22 cellular contexts compared by ENCODE assay signal in the genomic region with DNA sequence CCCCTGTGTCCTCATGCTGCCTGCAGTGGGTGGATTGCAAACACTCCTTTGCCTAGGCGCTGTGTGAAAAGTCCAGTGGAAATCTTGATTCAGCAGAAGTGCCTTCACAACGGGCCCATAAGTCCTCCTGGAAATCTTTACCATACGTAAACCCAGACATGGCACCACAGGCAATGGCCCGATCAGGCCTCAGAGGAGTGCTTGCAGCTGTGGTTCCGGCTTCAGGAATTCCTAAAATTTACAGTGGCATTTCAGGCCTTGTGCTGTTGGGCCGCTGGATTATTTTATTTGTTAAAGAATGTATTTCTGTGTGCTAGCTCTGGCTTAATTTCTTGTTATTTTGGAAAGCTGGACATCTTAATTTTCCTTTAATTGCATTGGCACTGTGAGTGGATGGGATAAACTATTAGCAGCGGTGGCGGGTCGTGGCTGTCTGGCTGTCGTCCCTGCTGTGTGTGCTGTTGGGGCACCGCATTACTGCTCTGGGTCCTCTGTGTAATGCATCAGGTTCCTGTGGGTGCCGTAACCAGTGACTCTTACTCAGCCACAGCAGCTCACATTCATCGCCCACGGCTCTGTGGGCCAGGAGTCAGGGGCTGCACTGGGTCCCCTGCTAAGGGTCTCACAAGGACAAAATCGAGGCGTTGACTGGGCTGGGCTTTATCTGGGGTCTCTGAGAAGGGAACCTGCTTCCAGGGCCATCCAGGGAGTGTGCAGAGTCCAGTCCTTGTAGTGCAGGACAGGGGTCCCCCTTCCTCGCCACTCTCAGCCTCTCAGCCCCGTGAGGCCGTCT.
A peak's percentile ranks its signal among the peaks of the same experiment; 100 is the strongest.
DNase-seq lines count a peak whose midpoint lies in the region; ATAC-seq, FAIRE-seq and TF ChIP-seq lines count a peak whose summit lies in the region.
"Had no signal": no experiment of that assay in that cellular context is flagged by ENCODE, and none has a peak within 500 bp of the region (broad histone marks: within the 10 kb centered on the region; RNA-seq: fewer than 3 reads in every experiment).

No MANE protein-coding gene starts in this region.

- H4K20me1 ChIP-seq in H1 (replicated peaks in 1 of 2; ENCODE audit: control insufficient read depth in 1 of 2, insufficient read depth in 2 of 2, low read length in 2 of 2) = peaks cover 2 to 10% of the 10 kb centered on the region in 2 experiments

- H3K27me3 ChIP-seq in H1 (replicated peaks in 1 of 4; ENCODE audit: control insufficient read depth in 3 of 4, extremely low read depth in 1 of 4, insufficient read depth in 3 of 4, low read length in 3 of 4) = peaks cover 0 to 15% (median 8%) of the 10 kb centered on the region in 4 experiments; a peak in 3 of 7 replicates

- peak; percentile 31 for DNase-seq in activated effector memory CD4-positive, alpha-beta T cell treated with anti-CD3 and anti-CD28 coated beads, Interleukin-2, amount 50 U/mL, for 16 hours
- DNase-seq in activated effector memory CD4-positive, alpha-beta T cell treated with Interleukin-2 at 50 U/mL for 16 hours = no peak
- no peak for DNase-seq in H1 (ENCODE audit: low read depth in 1 of 2, low spot score in 2 of 2)
- peak; percentile 46 for DNase-seq in osteocyte (ENCODE audit: extremely low spot score, unreplicated experiment)
- DNase-seq in ureter (ENCODE audit: low spot score) = peak; percentile 35
- no peak for DNase-seq in SW 1271 (lab: John Stamatoyannopoulos, UW)
- no peak for DNase-seq in stimulated activated CD4-positive, alpha-beta T cell treated with anti-CD3 and anti-CD28 coated beads, Interleukin-4, amount 100 ng/mL, for 24 hours
- DNase-seq: AML-193, NCI-H1092 treated with DMSO at 0.1 percent for 48 hours, NCI-H146, NCI-H2029, NCI-H226, NCI-H510A treated with DMSO at 0.1 percent for 48 hours, NCI-H748 treated with DMSO at 0.1 percent for 48 hours, PC-9, RPMI8226, SHP77 had no signal

- no peak for TF ChIP-seq EP300 in H1 (IDR thresholded peaks at IDR 0.05; ENCODE audit: borderline replicate concordance in 1 of 2, low read depth in 2 of 2, low read length in 2 of 2)

- CTCF ChIA-PET in H1 (lab: Charles Lee; ENCODE audit: partially characterized antibody) = interaction anchor here (1.2 kb wide), 1 partner anchor 8 kb away, joined by 6 read pairs; no protein-coding TSS in a partner anchor

- no peak overlapping the region for H3K18ac ChIP-seq in H1 (ENCODE audit: extremely low read depth, low read length)

- POLR2A ChIA-PET in H1 (lab: Charles Lee; ENCODE audit: partially characterized antibody) = no interaction called here

- H3K27me3 Mint-ChIP-seq in osteocyte (ENCODE audit: unreplicated experiment) = no peaks in the 10 kb centered on the region

- H3K23me2 ChIP-seq in H1 (ENCODE audit: low read depth, low read length) = peaks cover 5% of the 10 kb centered on the region; the same call in 1 of the 2 replicates

- no peak for TF ChIP-seq POLR2A in H1 (IDR thresholded peaks at IDR 0.05; ENCODE audit: control extremely low read depth in 1 of 2, low read depth in 2 of 2, low read length in 2 of 2)

- H3K14ac ChIP-seq in H1 (ENCODE audit: insufficient read length) = no peak overlapping the region

- no peak overlapping the region for H2AK5ac ChIP-seq in H1 (ENCODE audit: low read depth, low read length)

- H2BK120ac ChIP-seq in H1 (replicated peaks; ENCODE audit: low read depth, low read length) = no peak overlapping the region

- H3K56ac ChIP-seq in H1 (replicated peaks; ENCODE audit: insufficient read length, low read depth, low read length) = no peak overlapping the region

- no peak overlapping the region for H3K4me3 Mint-ChIP-seq in osteocyte (ENCODE audit: unreplicated experiment)
- H3K4me3 Mint-ChIP-seq: CD14-positive monocyte had no signal

- no peak overlapping the region for H3K4me2 ChIP-seq in H1 (ENCODE audit: insufficient read depth in 1 of 2, low read depth in 2 of 2, low read length in 2 of 2)
- H3K4me2 ChIP-seq: PC-9 had no signal

- TF ChIP-seq RAD21 in H1 (IDR thresholded peaks at IDR 0.05 in 1 of 2, conservative IDR thresholded peaks at IDR 0.05 in 1 of 2; ENCODE audit: low read depth in 2 of 2, low read length in 2 of 2) = no peak

- no peak overlapping the region for H3K23ac ChIP-seq in H1 (ENCODE audit: insufficient read length)

- no peak for ATAC-seq in GM21619 (IDR thresholded peaks at IDR 0.05; ENCODE audit: unreplicated experiment)

- no peak overlapping the region for H4K91ac ChIP-seq in H1 (replicated peaks; ENCODE audit: insufficient read length, low read length)

- H2BK15ac ChIP-seq in H1 (ENCODE audit: low read length) = no peak overlapping the region

- H3K4me1 Mint-ChIP-seq in osteocyte (ENCODE audit: unreplicated experiment) = no peaks in the 10 kb centered on the region

- no peaks in the 10 kb centered on the region for H3K79me1 ChIP-seq in H1 (ENCODE audit: low read depth, low read length)

- no peaks in the 10 kb centered on the region for H3K36me3 Mint-ChIP-seq in osteocyte (ENCODE audit: unreplicated experiment)
- H3K36me3 Mint-ChIP-seq: CD14-positive monocyte had no signal

- H3K4me1 ChIP-seq in H1 (replicated peaks in 1 of 4; ENCODE audit: control insufficient read depth in 3 of 4, insufficient read depth in 4 of 4, low read length in 3 of 4) = peaks cover 0 to 18% (median 8%) of the 10 kb centered on the region in 4 experiments; a peak in 4 of 7 replicates

- no peak overlapping the region for H2AFZ ChIP-seq in H1 (ENCODE audit: low read length)
- H2AFZ ChIP-seq: PC-9 had no signal

- H3K36me3 ChIP-seq in H1 (ENCODE audit: control insufficient read depth in 2 of 4, insufficient read depth in 4 of 4, low read length in 3 of 4) = no peaks in the 10 kb centered on the region

- no peak overlapping the region for H2BK5ac ChIP-seq in H1 (ENCODE audit: low read depth, low read length)

- H3K4ac ChIP-seq in H1 (replicated peaks; ENCODE audit: insufficient read length, low read depth, low read length) = peak overlapping the region; percentile 14

- no peak for FAIRE-seq in H1 (lab: Jason Lieb, UNC)
- FAIRE-seq: G401.6, GM19239, H54 had no signal

- H3K27ac ChIP-seq in H1 (ENCODE audit: low read depth, low read length) = no peak overlapping the region
- H3K27ac ChIP-seq: PC-9 had no signal

- peaks cover 8 to 10% of the 10 kb centered on the region in 2 experiments; a peak in 3 of 4 replicates for H3K9me3 ChIP-seq in H1 (ENCODE audit: insufficient read depth in 2 of 2, low read depth in 1 of 2, low read length in 1 of 2)

- WGBS in H1 (ENCODE audit: extremely low coverage in 1 of 2, insufficient coverage in 1 of 2, insufficient read length in 1 of 2, insufficient replicate concordance in 2 of 2, low coverage in 1 of 2, low lambda C conversion rate in 2 of 2, missing lambda C conversion rate in 1 of 2), 2 experiments = 86% methylated on average over 19 of the region's 19 CpGs; no CpG with 5 or more reads in 1 of the 2 experiments

- H2BK20ac ChIP-seq in H1 (ENCODE audit: low read length) = no peak overlapping the region

- no peak for TF ChIP-seq CTCF in H1 (IDR thresholded peaks at IDR 0.05; ENCODE audit: control extremely low read depth in 1 of 3, insufficient read depth in 1 of 3, low read depth in 1 of 3, low read length in 3 of 3)
- TF ChIP-seq CTCF in osteocyte (IDR thresholded peaks at IDR 0.05) = no peak

- H3K27ac Mint-ChIP-seq in osteocyte (ENCODE audit: unreplicated experiment) = no peak overlapping the region

- H4K8ac ChIP-seq in H1 (ENCODE audit: extremely low read depth, insufficient read depth, low read length) = no peak overlapping the region

- no peak overlapping the region for H4K5ac ChIP-seq in H1 (ENCODE audit: insufficient read length, low read depth, low read length)

- H3K79me2 ChIP-seq in H1 (ENCODE audit: control insufficient read depth in 1 of 2, insufficient read depth in 2 of 2, low read length in 2 of 2) = no peaks in the 10 kb centered on the region

- no peak overlapping the region for H2BK12ac ChIP-seq in H1 (ENCODE audit: low read depth, low read length)

- no peak overlapping the region for H3K9ac ChIP-seq in H1 (replicated peaks in 1 of 4; ENCODE audit: extremely low read depth in 1 of 4, low read depth in 3 of 4, low read length in 3 of 4)

- H3K4me3 ChIP-seq in H1 (ENCODE audit: extremely low read depth in 1 of 4, insufficient read depth in 2 of 4, low read depth in 3 of 4, low read length in 4 of 4) = no peak overlapping the region
- H3K4me3 ChIP-seq: PC-9 had no signal

- H3K9me3 Mint-ChIP-seq in osteocyte (ENCODE audit: unreplicated experiment) = peaks cover 10% of the 10 kb centered on the region

TF ChIP-seq in H1, 55 proteins besides CTCF, POLR2A, EP300 and RAD21 (continues in another document):
- TF ChIP-seq, protein P1, sequence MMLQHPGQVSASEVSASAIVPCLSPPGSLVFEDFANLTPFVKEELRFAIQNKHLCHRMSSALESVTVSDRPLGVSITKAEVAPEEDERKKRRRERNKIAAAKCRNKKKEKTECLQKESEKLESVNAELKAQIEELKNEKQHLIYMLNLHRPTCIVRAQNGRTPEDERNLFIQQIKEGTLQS (IDR thresholded peaks at IDR 0.05; ENCODE audit: insufficient read depth, low read depth, low read length) = no peak
- TF ChIP-seq HDAC6 (IDR thresholded peaks at IDR 0.05; ENCODE audit: low read depth, low read length) = no peak
- TF ChIP-seq JUND (IDR thresholded peaks at IDR 0.05; ENCODE audit: low read length) = no peak
- no peak for TF ChIP-seq SRF (IDR thresholded peaks at IDR 0.05; ENCODE audit: low read depth, low read length)
- no peak for TF ChIP-seq SIX5 (IDR thresholded peaks at IDR 0.05; ENCODE audit: low read depth, low read length)
- TF ChIP-seq ASH2L (IDR thresholded peaks at IDR 0.05; ENCODE audit: low read length) = no peak
- no peak for TF ChIP-seq GABPA (IDR thresholded peaks at IDR 0.05; ENCODE audit: borderline replicate concordance, insufficient read depth, low read length)
- no peak for TF ChIP-seq NRF1 (IDR thresholded peaks at IDR 0.05; ENCODE audit: low read depth, low read length)
- no peak for TF ChIP-seq CTBP2 (IDR thresholded peaks at IDR 0.05; ENCODE audit: borderline replicate concordance, insufficient read depth, insufficient read length, low read length)
- no peak for TF ChIP-seq ZNF274 (IDR thresholded peaks at IDR 0.05; ENCODE audit: borderline replicate concordance, extremely low read depth, low read length)
- TF ChIP-seq RNF2 (IDR thresholded peaks at IDR 0.05; ENCODE audit: borderline replicate concordance, low read depth, low read length, missing control alignments, poor library complexity, severe bottlenecking) = no peak
- no peak for TF ChIP-seq CREB1 (IDR thresholded peaks at IDR 0.05)
- TF ChIP-seq TCF12 (IDR thresholded peaks at IDR 0.05; ENCODE audit: low read depth, low read length) = no peak
- no peak for TF ChIP-seq TEAD4 (IDR thresholded peaks at IDR 0.05; ENCODE audit: low read depth, low read length)
- TF ChIP-seq E2F6 (IDR thresholded peaks at IDR 0.05) = no peak
- no peak for TF ChIP-seq CEBPB (IDR thresholded peaks at IDR 0.05; ENCODE audit: low read depth, low read length)

Comparison
In these comparisons a context has a peak if more than half of its experiments do, and no peak if none do; other contexts are left out.
1. DNase-seq: peak in activated effector memory CD4-positive, alpha-beta T cell treated with anti-CD3 and anti-CD28 coated beads, Interleukin-2, amount 50 U/mL, for 16 hours (single experiment), osteocyte (single experiment) and ureter (single experiment); none in activated effector memory CD4-positive, alpha-beta T cell treated with Interleukin-2 at 50 U/mL for 16 hours (single experiment), H1 (0 of 2), SW 1271 (0 of 2) and stimulated activated CD4-positive, alpha-beta T cell treated with anti-CD3 and anti-CD28 coated beads, Interleukin-4, amount 100 ng/mL, for 24 hours (single experiment).